Comparison of ENCODE assay signal across 26 cellular contexts in genomic region chr5:109215040-109215439, GRCh38.
A peak's percentile ranks its signal among the peaks of the same experiment; 100 is the strongest.
DNase-seq lines count a peak whose midpoint lies in the region; ATAC-seq, FAIRE-seq and TF ChIP-seq lines count a peak whose summit lies in the region.
"Had no signal": no experiment of that assay in that cellular context is flagged by ENCODE, and none has a peak within 500 bp of the region (broad histone marks: within the 10 kb centered on the region; RNA-seq: fewer than 3 reads in every experiment).

No MANE protein-coding gene starts in this region.

- no peak overlapping the region for H3K4me3 ChIP-seq in liver (ENCODE audit: low read depth in 1 of 3, low read length in 3 of 3)
- no peak overlapping the region for H3K4me3 ChIP-seq in small intestine (ENCODE audit: low read depth in 1 of 2, low read length in 2 of 2)
- H3K4me3 ChIP-seq: BLaER1, GM12878 had no signal

- H3K36me3 ChIP-seq in liver (ENCODE audit: control insufficient read depth in 4 of 4, insufficient read depth in 3 of 4, low read depth in 1 of 4, low read length in 3 of 4) (no peaks in the 10 kb centered on the region), small intestine (ENCODE audit: control insufficient read depth in 2 of 2, insufficient read depth in 2 of 2, low read length in 2 of 2) (no peaks in the 10 kb centered on the region)
- H3K36me3 ChIP-seq: BE2C, BLaER1 had no signal

- peak; percentile 99 for ATAC-seq in left lobe of liver
- no peak for ATAC-seq in GM21526 (IDR thresholded peaks at IDR 0.05; ENCODE audit: low FRiP score, unreplicated experiment)
- no peak for ATAC-seq in HG02763 (IDR thresholded peaks at IDR 0.05; ENCODE audit: unreplicated experiment)
- ATAC-seq: GM12878 had no signal

- no peak overlapping the region for H3K27ac ChIP-seq in liver (ENCODE audit: low read depth in 1 of 2, low read length in 2 of 2)
- H3K27ac ChIP-seq in small intestine (ENCODE audit: low read depth in 1 of 2, low read length in 1 of 2): no peak overlapping the region
- H3K27ac ChIP-seq: BLaER1 had no signal

- no peak overlapping the region for H3K9ac ChIP-seq in liver (ENCODE audit: low read depth in 1 of 2, low read length in 2 of 2)
- H3K9ac ChIP-seq: BLaER1 had no signal

- no peak for FAIRE-seq in small intestine (lab: Jason Lieb, UNC)
- FAIRE-seq: A204.1, GM12878, GM12892, GM18507 had no signal

- H3K4me1 ChIP-seq in liver (ENCODE audit: control insufficient read depth in 4 of 4, insufficient read depth in 4 of 4, low read length in 3 of 4): peaks cover 0 to 2% (median 0%) of the 10 kb centered on the region in 4 donors
- H3K4me1 ChIP-seq in small intestine (ENCODE audit: control insufficient read depth in 2 of 2, insufficient read depth in 1 of 2, low read depth in 1 of 2, low read length in 1 of 2): no peaks in the 10 kb centered on the region
- H3K4me1 ChIP-seq: BLaER1 had no signal

- 69% methylated on average over 3 of the region's 3 CpGs for WGBS in liver
- WGBS in small intestine, 3 donors: 59 to 75% (median 61%) methylated on average over 3 of the region's 3 CpGs

- TF ChIP-seq CTCF in liver (IDR thresholded peaks at IDR 0.05; ENCODE audit: low read depth, low read length, missing input control): no peak

- H3K27me3 ChIP-seq in liver (ENCODE audit: control insufficient read depth in 4 of 4, insufficient read depth in 4 of 4, low read length in 3 of 4): no peaks in the 10 kb centered on the region
- H3K27me3 ChIP-seq in small intestine (ENCODE audit: control insufficient read depth in 2 of 2, insufficient read depth in 2 of 2, low read length in 2 of 2): no peaks in the 10 kb centered on the region
- H3K27me3 ChIP-seq: BE2C, BLaER1 had no signal

- H3K9me3 ChIP-seq in liver (ENCODE audit: control insufficient read depth in 4 of 4, low read length in 3 of 4): peaks cover 0 to 5% (median 0%) of the 10 kb centered on the region in 4 donors
- no peaks in the 10 kb centered on the region for H3K9me3 ChIP-seq in small intestine (ENCODE audit: control insufficient read depth, low read depth)
- H3K9me3 ChIP-seq: BE2C had no signal

- DNase-seq in left lobe of liver (ENCODE audit: low spot score) (peak; percentile 64), small intestine (peak; percentile 7)
- DNase-seq in activated CD8-positive, alpha-beta memory T cell treated with anti-CD3 and anti-CD28 coated beads for 24 hours: no peak
- DNase-seq: 8988T; ACHN; BE2C; C1 segment of cervical spinal cord; CD4-positive, alpha-beta memory T cell; CD4-positive, CD25-positive, alpha-beta regulatory T cell; CD8-positive, alpha-beta memory T cell; COR-L47; DMS 273 treated with DMSO at 0.1 percent for 48 hours; DMS153; DMS53; DMS79; DND-41; EL; GDM1 had no signal

- TF ChIP-seq RAD21 in liver (IDR thresholded peaks at IDR 0.05): peak in 1 of 2 donors; percentile 28

TF ChIP-seq in liver, 16 proteins besides CTCF, POLR2A, EP300 and RAD21:
- TF ChIP-seq ZBTB33 (IDR thresholded peaks at IDR 0.05) (no peak), YY1 (IDR thresholded peaks at IDR 0.05) (no peak), HNF4A (conservative IDR thresholded peaks at IDR 0.05) (peak in 1 of 2 donors; percentile 77), HNF4G (IDR thresholded peaks at IDR 0.05) (peak; percentile 37), SP1 (IDR thresholded peaks at IDR 0.05) (peak; percentile 12), RXRA (IDR thresholded peaks at IDR 0.05) (peak in 1 of 2 donors; percentile 37)
